ENCODE assay signal across 35 cellular contexts in the genomic region with DNA sequence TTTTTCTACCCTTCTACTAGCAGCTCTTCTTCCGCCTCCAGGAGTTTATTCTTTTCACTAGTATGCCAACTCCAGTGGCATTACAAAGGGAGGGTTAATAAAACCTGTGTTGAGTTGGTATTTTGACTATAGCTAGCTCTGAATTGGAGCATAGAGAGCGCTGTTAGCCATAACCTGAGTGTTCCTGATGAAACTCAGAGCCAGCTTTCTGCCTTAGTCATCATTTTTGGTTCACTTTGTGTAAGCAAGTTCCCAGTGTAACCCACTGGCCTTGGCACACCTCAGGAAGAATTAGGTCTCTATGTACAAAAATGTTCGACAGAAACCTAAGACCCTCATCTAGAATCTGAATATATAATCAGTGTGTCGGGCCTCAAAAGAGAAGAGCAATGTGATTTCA.
A peak's percentile ranks its signal among the peaks of the same experiment; 100 is the strongest.
DNase-seq lines count a peak whose midpoint lies in the region; ATAC-seq, FAIRE-seq and TF ChIP-seq lines count a peak whose summit lies in the region.
"Had no signal": no experiment of that assay in that cellular context is flagged by ENCODE, and none has a peak within 500 bp of the region (broad histone marks: within the 10 kb centered on the region; RNA-seq: fewer than 3 reads in every experiment).

No MANE protein-coding gene starts in this region.

- H3K4me1 Mint-ChIP-seq in activated naive CD8-positive, alpha-beta T cell treated with anti-CD3 and anti-CD28 coated beads, Interleukin-2, amount 50 U/mL, for 24 hours, result no peaks in the 10 kb centered on the region
- H3K4me1 Mint-ChIP-seq: activated CD4-positive, alpha-beta T cell treated with anti-CD3 and anti-CD28 coated beads, Interleukin-2, amount 10 ng/mL, durations not matched to agents 7 days and 5 days; activated naive CD8-positive, alpha-beta T cell treated with anti-CD3 and anti-CD28 coated beads, Interleukin-2, amount 10 ng/mL, durations not matched to agents 7 days and 5 days had no signal

- H3K36me3 Mint-ChIP-seq in activated naive CD8-positive, alpha-beta T cell treated with anti-CD3 and anti-CD28 coated beads, Interleukin-2, amount 50 U/mL, for 24 hours (ENCODE audit: low read depth), result peaks cover 15% of the 10 kb centered on the region

- H3K4me3 ChIP-seq in GM12865 (ENCODE audit: low read depth, low read length) (peak overlapping the region; percentile 56; the same call in 1 of the 2 replicates), MM.1S (ENCODE audit: low read length) (no peak overlapping the region)
- H3K4me3 ChIP-seq: dorsolateral prefrontal cortex, prostate gland, sigmoid colon had no signal

- H3K9me2 ChIP-seq in MM.1S (replicated peaks; ENCODE audit: insufficient read depth, low read length), result no peaks in the 10 kb centered on the region

- no peaks in the 10 kb centered on the region for H3K9me3 ChIP-seq in MM.1S (replicated peaks; ENCODE audit: insufficient read depth, low read length)
- H3K9me3 ChIP-seq: prostate gland, sigmoid colon had no signal

- no peak overlapping the region for H3K4me2 ChIP-seq in MM.1S (ENCODE audit: low read depth, low read length)

- no peaks in the 10 kb centered on the region for H3K27me3 Mint-ChIP-seq in activated naive CD8-positive, alpha-beta T cell treated with anti-CD3 and anti-CD28 coated beads, Interleukin-2, amount 50 U/mL, for 24 hours
- H3K27me3 Mint-ChIP-seq: activated B cell treated with CpG ODN at 0.5 μM for 24 hours; activated CD4-positive, alpha-beta T cell treated with anti-CD3 and anti-CD28 coated beads, Interleukin-2, amount 10 ng/mL, durations not matched to agents 7 days and 5 days; activated naive CD8-positive, alpha-beta T cell treated with anti-CD3 and anti-CD28 coated beads, Interleukin-2, amount 10 ng/mL, durations not matched to agents 7 days and 5 days; B cell; naive thymus-derived CD8-positive, alpha-beta T cell had no signal

- peaks cover 25% of the 10 kb centered on the region for H3F3A ChIP-seq in MM.1S (ENCODE audit: insufficient read depth, low read length)

- FAIRE-seq in urothelium cell line (lab: Jason Lieb, UNC), result no peak
- FAIRE-seq: GM12891 had no signal

- H2AFZ ChIP-seq in MM.1S (ENCODE audit: low read length), result no peak overlapping the region

- no peak overlapping the region for H3K27ac Mint-ChIP-seq in activated naive CD8-positive, alpha-beta T cell treated with anti-CD3 and anti-CD28 coated beads, Interleukin-2, amount 50 U/mL, for 24 hours
- H3K27ac Mint-ChIP-seq: activated B cell treated with CpG ODN at 0.5 μM for 24 hours; activated CD4-positive, alpha-beta T cell treated with anti-CD3 and anti-CD28 coated beads, Interleukin-2, amount 10 ng/mL, durations not matched to agents 7 days and 5 days; activated naive CD8-positive, alpha-beta T cell treated with anti-CD3 and anti-CD28 coated beads, Interleukin-2, amount 10 ng/mL, durations not matched to agents 7 days and 5 days; B cell; CD8-positive, alpha-beta memory T cell; naive thymus-derived CD8-positive, alpha-beta T cell had no signal

- DNase-seq in GM12865 (ENCODE audit: low read depth) (peak; percentile 40), MM.1S (peak; percentile 32), astrocyte of the hippocampus (ENCODE audit: low read depth, low spot score) (peak; percentile 23), iris pigment epithelial cell (ENCODE audit: low read depth) (peak; percentile 18), urothelium cell line (ENCODE audit: low spot score) (no peak), NCI-H524 treated with DMSO at 0.1 percent for 48 hours (lab: John Stamatoyannopoulos, UW) (no peak), NCI-H2171 treated with DMSO at 0.1 percent for 48 hours (lab: John Stamatoyannopoulos, UW) (no peak)
- DNase-seq in activated naive CD8-positive, alpha-beta T cell treated with anti-CD3 and anti-CD28 coated beads, Interleukin-2, amount 50 U/mL, for 24 hours, result no peak
- DNase-seq: ACHN; activated B cell treated with CpG ODN at 0.5 μM for 24 hours; activated CD4-positive, alpha-beta T cell treated with anti-CD3 and anti-CD28 coated beads, Interleukin-2, amount 10 ng/mL, durations not matched to agents 7 days and 5 days; activated effector memory CD4-positive, alpha-beta T cell treated with anti-CD3 and anti-CD28 coated beads, Interleukin-2, amount 50 U/mL, for 16 hours; activated naive CD8-positive, alpha-beta T cell treated with anti-CD3 and anti-CD28 coated beads, Interleukin-2, amount 10 ng/mL, durations not matched to agents 7 days and 5 days; activated T-cell treated with anti-CD3 and anti-CD28 coated beads, Interleukin-2, amount 50 U/mL, for 1 hour; CD8-positive, alpha-beta memory T cell; central memory CD4-positive, alpha-beta T cell; dorsolateral prefrontal cortex; EL; HCEC 1CT; hippocampal formation; left cardiac atrium; naive thymus-derived CD8-positive, alpha-beta T cell; NCI-H1092; NCI-H187 treated with DMSO at 0.1 percent for 48 hours; NCI-H526; nucleus accumbens; sigmoid colon; stimulated activated CD4-positive, alpha-beta T cell treated with anti-CD3 and anti-CD28 coated beads, Interleukin-4, amount 100 ng/mL, for 4 hours; substantia nigra; T-helper 1 cell; trophoblast cell had no signal

- TF ChIP-seq CTCF in GM12865 (IDR thresholded peaks at IDR 0.05; ENCODE audit: insufficient read depth, low read depth, low read length, missing control alignments) (no peak), MM.1S (IDR thresholded peaks at IDR 0.05; ENCODE audit: low read length) (peak; percentile 4; the same call in 1 of the 2 replicates)

- H3K4me3 Mint-ChIP-seq in activated naive CD8-positive, alpha-beta T cell treated with anti-CD3 and anti-CD28 coated beads, Interleukin-2, amount 50 U/mL, for 24 hours, result no peak overlapping the region
- H3K4me3 Mint-ChIP-seq: activated B cell treated with CpG ODN at 0.5 μM for 24 hours; activated CD4-positive, alpha-beta T cell treated with anti-CD3 and anti-CD28 coated beads, Interleukin-2, amount 10 ng/mL, durations not matched to agents 7 days and 5 days; activated naive CD8-positive, alpha-beta T cell treated with anti-CD3 and anti-CD28 coated beads, Interleukin-2, amount 10 ng/mL, durations not matched to agents 7 days and 5 days; B cell; CD8-positive, alpha-beta memory T cell; naive thymus-derived CD8-positive, alpha-beta T cell had no signal

- no peaks in the 10 kb centered on the region; the same call in 1 of the 2 replicates for H3K79me2 ChIP-seq in MM.1S (ENCODE audit: low read length)

- no peaks in the 10 kb centered on the region for H3K27me3 ChIP-seq in MM.1S (replicated peaks; ENCODE audit: insufficient read depth, low read length)
- H3K27me3 ChIP-seq: dorsolateral prefrontal cortex, sigmoid colon had no signal

- H3K36me3 ChIP-seq in MM.1S (replicated peaks; ENCODE audit: insufficient read depth, low read length), result no peaks in the 10 kb centered on the region
- H3K36me3 ChIP-seq: prostate gland, sigmoid colon had no signal

- peak overlapping the region; percentile 19; the same call in 1 of the 2 replicates for H3K27ac ChIP-seq in MM.1S (ENCODE audit: low read length)
- H3K27ac ChIP-seq: dorsolateral prefrontal cortex, prostate gland, sigmoid colon had no signal

- H3K9me3 Mint-ChIP-seq in activated naive CD8-positive, alpha-beta T cell treated with anti-CD3 and anti-CD28 coated beads, Interleukin-2, amount 50 U/mL, for 24 hours, result no peaks in the 10 kb centered on the region
- H3K9me3 Mint-ChIP-seq: activated B cell treated with CpG ODN at 0.5 μM for 24 hours; activated CD4-positive, alpha-beta T cell treated with anti-CD3 and anti-CD28 coated beads, Interleukin-2, amount 10 ng/mL, durations not matched to agents 7 days and 5 days; CD8-positive, alpha-beta memory T cell; naive thymus-derived CD8-positive, alpha-beta T cell had no signal

- H3K9ac ChIP-seq in MM.1S (ENCODE audit: low read length), result no peak overlapping the region

- no peaks in the 10 kb centered on the region for H4K20me1 ChIP-seq in MM.1S (ENCODE audit: insufficient read depth, low read length)

- no peak for ATAC-seq in activated naive CD8-positive, alpha-beta T cell treated with anti-CD3 and anti-CD28 coated beads, Interleukin-2, amount 50 U/mL, for 24 hours
- ATAC-seq: left cardiac atrium; naive thymus-derived CD8-positive, alpha-beta T cell; Panc1 had no signal

- H3K4me1 ChIP-seq in MM.1S (ENCODE audit: low read length), result peaks cover 63% of the 10 kb centered on the region
- H3K4me1 ChIP-seq: prostate gland, sigmoid colon had no signal

Comparison
In these comparisons a context has a peak if more than half of its experiments do, and no peak if none do; other contexts are left out.
1. DNase-seq: peak in GM12865 (single experiment), MM.1S (single experiment), astrocyte of the hippocampus (single experiment) and iris pigment epithelial cell (single experiment); none in urothelium cell line (single experiment), NCI-H524 treated with DMSO at 0.1 percent for 48 hours (single experiment), activated naive CD8-positive, alpha-beta T cell treated with anti-CD3 and anti-CD28 coated beads, Interleukin-2, amount 50 U/mL, for 24 hours (single experiment) and NCI-H2171 treated with DMSO at 0.1 percent for 48 hours (single experiment).